Comparison of ENCODE assay signal across 8 cellular contexts in genomic region chr15:39581501-39582285, GRCh38. TPM values are rescaled to one million over a fixed set of nuclear protein-coding genes. Genes with fewer than 3 reads are reported as not detected.
A peak's percentile ranks its signal among the peaks of the same experiment; 100 is the strongest.
DNase-seq lines count a peak whose midpoint lies in the region; ATAC-seq and TF ChIP-seq lines count a peak whose summit lies in the region.

No MANE protein-coding gene starts in this region.

- peak; percentile 25 for DNase-seq in activated CD4-positive, alpha-beta T cell treated with anti-CD3 and anti-CD28 coated beads for 36 hours
- DNase-seq in activated CD4-positive, alpha-beta T cell treated with anti-CD3 and anti-CD28 coated beads, Interleukin-2, amount 50 U/mL, for 48 hours: no peak
- peak; percentile 52 for DNase-seq in SK-N-SH
- DNase-seq in natural killer cell: no peak
- no peak for DNase-seq in NCI-H1930 (lab: John Stamatoyannopoulos, UW)
- no peak for DNase-seq in activated CD4-positive, alpha-beta T cell treated with anti-CD3 and anti-CD28 coated beads, Interleukin-2, amount 50 U/mL, for 4 hours

- peaks cover 13% of the 10 kb centered on the region for H3K4me1 Mint-ChIP-seq in activated CD4-positive, alpha-beta T cell treated with anti-CD3 and anti-CD28 coated beads for 36 hours
- H3K4me1 Mint-ChIP-seq in natural killer cell: peaks cover 41 to 58% of the 10 kb centered on the region in 2 donors

- H3K36me3 ChIP-seq in SK-N-SH (replicated peaks in 1 of 2; ENCODE audit: control insufficient read depth in 1 of 2, insufficient read depth in 2 of 2, low read length in 1 of 2) (peaks cover 45 to 50% of the 10 kb centered on the region in 2 experiments), esophagus (ENCODE audit: control insufficient read depth in 2 of 2, insufficient read depth in 2 of 2, low read length in 1 of 2) (peaks cover 0 to 13% of the 10 kb centered on the region in 2 donors)

- no peaks in the 10 kb centered on the region for H3K9me2 ChIP-seq in SK-N-SH

- CTCF ChIA-PET in activated CD4-positive, alpha-beta T cell treated with anti-CD3 and anti-CD28 coated beads for 36 hours (lab: Charles Lee): interaction anchor here (0.6 to 3.8 kb wide), 10 partner anchors 21 to 761 kb away, joined by 3 to 37 read pairs (median 4); no protein-coding TSS in a partner anchor
- CTCF ChIA-PET in SK-N-SH (lab: Yijun Ruan, JAX): interaction anchor here (0.8 to 5.2 kb wide), 19 partner anchors 28 to 876 kb away, joined by 3 to 44 read pairs (median 6); no protein-coding TSS in a partner anchor

- H3K4me2 ChIP-seq in SK-N-SH: peak overlapping the region; percentile 82

- no peak overlapping the region for H2AFZ ChIP-seq in SK-N-SH (ENCODE audit: low read depth)

- H3K9ac ChIP-seq in SK-N-SH: peak overlapping the region; percentile 85

- H3K36me3 Mint-ChIP-seq in activated CD4-positive, alpha-beta T cell treated with anti-CD3 and anti-CD28 coated beads for 36 hours (ENCODE audit: low read depth): no peaks in the 10 kb centered on the region
- peaks cover 11% of the 10 kb centered on the region for H3K36me3 Mint-ChIP-seq in natural killer cell

- H4K20me1 ChIP-seq in SK-N-SH (ENCODE audit: insufficient read depth): peaks cover 57% of the 10 kb centered on the region

- TF ChIP-seq EP300 in SK-N-SH (IDR thresholded peaks at IDR 0.05; ENCODE audit: borderline replicate concordance in 1 of 2, low read depth in 1 of 2, low read length in 1 of 2): no peak

- peak; percentile 43 for TF ChIP-seq RAD21 in SK-N-SH (IDR thresholded peaks at IDR 0.05; ENCODE audit: low read length)

- H3K9me3 ChIP-seq in SK-N-SH (no peaks in the 10 kb centered on the region), esophagus (ENCODE audit: control insufficient read depth in 2 of 2, insufficient read depth in 1 of 2, low read depth in 1 of 2, low read length in 1 of 2) (no peaks in the 10 kb centered on the region)

- no peaks in the 10 kb centered on the region for H3K9me3 Mint-ChIP-seq in activated CD4-positive, alpha-beta T cell treated with anti-CD3 and anti-CD28 coated beads for 36 hours (ENCODE audit: low read depth)
- H3K9me3 Mint-ChIP-seq in natural killer cell: no peaks in the 10 kb centered on the region

- peaks cover 55% of the 10 kb centered on the region for H3K79me2 ChIP-seq in SK-N-SH (ENCODE audit: insufficient read depth)

- H3K4me1 ChIP-seq in SK-N-SH (ENCODE audit: control insufficient read depth in 1 of 2, insufficient read depth in 2 of 2, low read depth in 1 of 2, low read length in 1 of 2): peaks cover 5 to 8% of the 10 kb centered on the region in 2 experiments; a peak in 2 of 4 replicates
- no peaks in the 10 kb centered on the region for H3K4me1 ChIP-seq in esophagus (ENCODE audit: control insufficient read depth in 2 of 2, insufficient read depth in 2 of 2, low read length in 1 of 2)

- no peaks in the 10 kb centered on the region for H3K27me3 ChIP-seq in SK-N-SH (ENCODE audit: insufficient read depth)
- H3K27me3 ChIP-seq in esophagus (ENCODE audit: control insufficient read depth in 1 of 2, insufficient read depth in 2 of 2, low read length in 2 of 2): no peaks in the 10 kb centered on the region

- no peak overlapping the region for H3K27ac Mint-ChIP-seq in activated CD4-positive, alpha-beta T cell treated with anti-CD3 and anti-CD28 coated beads for 36 hours
- peak overlapping the region; percentile 21 to 76 for H3K27ac Mint-ChIP-seq in natural killer cell

- H3F3A ChIP-seq in SK-N-SH (replicated peaks; ENCODE audit: insufficient read depth): peaks cover 56% of the 10 kb centered on the region

- intact Hi-C loops in activated CD4-positive, alpha-beta T cell treated with anti-CD3 and anti-CD28 coated beads for 36 hours (cut with DNase I, micrococcal nuclease): loop anchor here (2.0 to 5.0 kb wide), 10 partner anchors 106 to 1141 kb away; no protein-coding TSS in a partner anchor
- intact Hi-C loops in natural killer cell (cut with micrococcal nuclease): loop anchor here (10.0 kb wide), 1 partner anchor 1107 kb away; no protein-coding TSS in a partner anchor

- 62% methylated on average over 19 of the region's 21 CpGs for WGBS in SK-N-SH (ENCODE audit: low lambda C conversion rate)
- 41 to 42% methylated on average over 21 of the region's 21 CpGs for WGBS in esophagus, 2 donors

- peaks cover 52% of the 10 kb centered on the region for H3K27me3 Mint-ChIP-seq in activated CD4-positive, alpha-beta T cell treated with anti-CD3 and anti-CD28 coated beads for 36 hours
- H3K27me3 Mint-ChIP-seq in natural killer cell (ENCODE audit: low read depth in 2 of 2): peaks cover 3 to 7% of the 10 kb centered on the region in 2 donors

- H3K27ac ChIP-seq in SK-N-SH (ENCODE audit: low read depth in 2 of 2, low read length in 1 of 2) (peak overlapping the region in 1 of 2 experiments; percentile 94; a peak in 2 of 4 replicates), esophagus (ENCODE audit: low read depth in 2 of 2, low read length in 1 of 2) (peak overlapping the region; percentile 91 to 92)

- POLR2A ChIA-PET in activated CD4-positive, alpha-beta T cell treated with anti-CD3 and anti-CD28 coated beads for 36 hours (lab: Charles Lee): no interaction called here
- POLR2A ChIA-PET in SK-N-SH (lab: Yijun Ruan, JAX): no interaction called here

- H3K4me3 ChIP-seq in SK-N-SH (ENCODE audit: low read depth in 2 of 2, low read length in 1 of 2): peak overlapping the region; percentile 59 to 72
- H3K4me3 ChIP-seq in esophagus (ENCODE audit: low read depth in 1 of 2, low read length in 2 of 2): peak overlapping the region; percentile 57 to 60

- peak overlapping the region; percentile 54 for H3K4me3 Mint-ChIP-seq in activated CD4-positive, alpha-beta T cell treated with anti-CD3 and anti-CD28 coated beads for 36 hours
- peak overlapping the region; percentile 78 for H3K4me3 Mint-ChIP-seq in natural killer cell

- TF ChIP-seq CTCF in SK-N-SH (IDR thresholded peaks at IDR 0.05): peak; percentile 52
- TF ChIP-seq CTCF in natural killer cell (IDR thresholded peaks at IDR 0.05): no peak

- ATAC-seq in activated CD4-positive, alpha-beta T cell treated with anti-CD3 and anti-CD28 coated beads for 36 hours: no peak
- ATAC-seq in natural killer cell: no peak
- ATAC-seq in GM19467 (IDR thresholded peaks at IDR 0.05; ENCODE audit: unreplicated experiment): no peak

TF ChIP-seq in SK-N-SH, 30 proteins besides CTCF, POLR2A, EP300 and RAD21:
- TF ChIP-seq SMC3 (IDR thresholded peaks at IDR 0.05; ENCODE audit: low read depth, low read length): peak; percentile 12; the same call in 1 of the 2 replicates
- no peak for TF ChIP-seq NRF1 (IDR thresholded peaks at IDR 0.05; ENCODE audit: low read depth, low read length)
- no peak for TF ChIP-seq EZH2phosphoT487 (IDR thresholded peaks at IDR 0.05; ENCODE audit: borderline replicate concordance, low read depth)
- no peak for TF ChIP-seq MAX (IDR thresholded peaks at IDR 0.05; ENCODE audit: low read depth)
- TF ChIP-seq POLR2AphosphoS5 (IDR thresholded peaks at IDR 0.05; ENCODE audit: low read depth, low read length): 0 out of 2 replicates have a peak, but pooled peaks have one; percentile 20
- TF ChIP-seq MEF2A (IDR thresholded peaks at IDR 0.05; ENCODE audit: borderline replicate concordance, low read depth): no peak
- TF ChIP-seq USF1 (IDR thresholded peaks at IDR 0.05; ENCODE audit: borderline replicate concordance, low read depth): no peak
- no peak for TF ChIP-seq RCOR1 (IDR thresholded peaks at IDR 0.05; ENCODE audit: low read length)
- TF ChIP-seq FOXJ3 (CRISPR knock-in tag; IDR thresholded peaks at IDR 0.05): no peak
- TF ChIP-seq RFX5 (IDR thresholded peaks at IDR 0.05; ENCODE audit: low read length): no peak
- no peak for TF ChIP-seq IRF3 (IDR thresholded peaks at IDR 0.05; ENCODE audit: low read depth, low read length)
- TF ChIP-seq MXI1 (IDR thresholded peaks at IDR 0.05; ENCODE audit: low read depth, low read length): no peak
- no peak for TF ChIP-seq GATA2 (CRISPR knock-in tag; IDR thresholded peaks at IDR 0.05)

RNA-seq across cellular contexts. Expression of gene THBS1, which starts 0.8 kb away (rescaled TPM):
- under 1 TPM; 0.23 to 0.57 TPM for total RNA-seq in activated CD4-positive, alpha-beta T cell treated with anti-CD3 and anti-CD28 coated beads for 36 hours
- polyA plus RNA-seq in SK-N-SH (2012; rRNA removed) (117 and 127 TPM in 2 replicates), esophagus (10 to 100 TPM in 1 of 2 donors, 1 to 10 TPM in 1; 6.8 to 20.4 TPM)
- polyA plus RNA-seq in SK-N-SH (2012; cell fraction: cytosol; rRNA removed): 36.9 and 47.2 TPM in 2 replicates
- polyA plus RNA-seq in SK-N-SH (2012; cell fraction: nucleus; rRNA removed): 513 and 769 TPM in 2 replicates
- 10 to 100 TPM; 27.1 to 43.3 (median 38.3) TPM for total RNA-seq in natural killer cell

Comparison
In these comparisons a context has a peak if more than half of its experiments do, and no peak if none do; other contexts are left out.
1. DNase-seq: peak in activated CD4-positive, alpha-beta T cell treated with anti-CD3 and anti-CD28 coated beads for 36 hours (single experiment) and SK-N-SH (single experiment); none in activated CD4-positive, alpha-beta T cell treated with anti-CD3 and anti-CD28 coated beads, Interleukin-2, amount 50 U/mL, for 48 hours (0 of 2), natural killer cell (single experiment), NCI-H1930 (0 of 2) and activated CD4-positive, alpha-beta T cell treated with anti-CD3 and anti-CD28 coated beads, Interleukin-2, amount 50 U/mL, for 4 hours (0 of 2).
2. RNA of gene THBS1, which starts 0.8 kb away (total RNA-seq): 27.1 to 43.3 TPM in natural killer cell; 0.23 to 0.57 TPM in activated CD4-positive, alpha-beta T cell treated with anti-CD3 and anti-CD28 coated beads for 36 hours; every median in the first group is over 10 times any median in the second.